In the genomic region with DNA sequence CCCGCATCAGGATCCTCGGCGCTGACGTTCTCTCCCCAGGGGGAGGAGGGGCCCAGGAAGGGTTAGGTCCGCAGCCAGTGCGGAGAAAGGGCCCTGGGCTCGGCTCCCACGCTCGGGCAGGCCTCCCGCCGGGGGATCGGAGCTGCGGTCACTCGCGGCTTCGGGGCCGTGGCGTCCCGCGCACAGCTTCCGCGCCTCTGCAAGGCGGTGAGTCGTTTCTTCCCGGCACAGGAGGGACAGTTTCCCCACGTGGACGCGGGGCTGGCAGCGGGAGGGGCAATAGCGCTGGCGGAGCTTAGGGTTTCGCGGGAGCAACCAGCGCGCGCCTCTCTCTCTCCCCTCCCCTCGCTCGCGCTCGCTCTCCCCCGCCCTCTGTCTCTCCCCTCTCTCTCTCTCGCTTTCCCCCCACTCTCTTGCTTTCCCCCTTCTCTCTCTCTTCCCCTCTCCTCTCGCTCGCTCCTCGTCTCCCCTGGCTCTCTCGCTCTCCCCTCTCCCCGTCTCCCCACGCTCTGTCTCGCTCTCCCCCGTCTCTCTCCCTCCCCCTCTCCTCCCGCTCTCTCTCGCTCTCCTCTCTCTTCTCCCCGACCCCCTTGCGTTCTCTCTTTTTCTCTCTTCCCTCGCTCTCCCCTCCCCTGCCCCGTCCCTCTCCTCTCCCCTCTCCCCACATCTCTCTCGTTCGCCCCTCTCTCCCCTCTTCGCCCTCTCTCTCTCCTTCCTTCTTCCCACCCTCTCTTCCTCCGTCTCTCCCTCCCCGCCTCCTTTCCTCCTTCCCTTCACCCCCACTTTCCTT, we compare ENCODE assay signal across 1 cellular context.
TF ChIP-seq lines count a peak whose summit lies in the region.

No MANE protein-coding gene starts in this region.

TF ChIP-seq in HEK293, 187 proteins besides CTCF, POLR2A, EP300 and RAD21 (continued from another document and continues in another):
- TF ChIP-seq, protein P1, sequence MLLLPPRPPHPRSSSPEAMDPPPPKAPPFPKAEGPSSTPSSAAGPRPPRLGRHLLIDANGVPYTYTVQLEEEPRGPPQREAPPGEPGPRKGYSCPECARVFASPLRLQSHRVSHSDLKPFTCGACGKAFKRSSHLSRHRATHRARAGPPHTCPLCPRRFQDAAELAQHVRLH (tag by site-specific recombination; IDR thresholded peaks at IDR 0.05): no peak
- TF ChIP-seq, protein P2, sequence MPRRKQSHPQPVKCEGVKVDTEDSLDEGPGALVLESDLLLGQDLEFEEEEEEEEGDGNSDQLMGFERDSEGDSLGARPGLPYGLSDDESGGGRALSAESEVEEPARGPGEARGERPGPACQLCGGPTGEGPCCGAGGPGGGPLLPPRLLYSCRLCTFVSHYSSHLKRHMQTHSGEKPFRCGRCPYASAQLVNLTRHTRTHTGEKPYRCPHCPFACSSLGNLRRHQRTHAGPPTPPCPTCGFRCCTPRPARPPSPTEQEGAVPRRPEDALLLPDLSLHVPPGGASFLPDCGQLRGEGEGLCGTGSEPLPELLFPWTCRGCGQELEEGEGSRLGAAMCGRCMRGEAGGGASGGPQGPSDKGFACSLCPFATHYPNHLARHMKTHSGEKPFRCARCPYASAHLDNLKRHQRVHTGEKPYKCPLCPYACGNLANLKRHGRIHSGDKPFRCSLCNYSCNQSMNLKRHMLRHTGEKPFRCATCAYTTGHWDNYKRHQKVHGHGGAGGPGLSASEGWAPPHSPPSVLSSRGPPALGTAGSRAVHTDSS (tag by site-specific recombination; IDR thresholded peaks at IDR 0.05): no peak
- no peak for TF ChIP-seq ZNF423 (tag by site-specific recombination; IDR thresholded peaks at IDR 0.05)
- TF ChIP-seq, protein P3, sequence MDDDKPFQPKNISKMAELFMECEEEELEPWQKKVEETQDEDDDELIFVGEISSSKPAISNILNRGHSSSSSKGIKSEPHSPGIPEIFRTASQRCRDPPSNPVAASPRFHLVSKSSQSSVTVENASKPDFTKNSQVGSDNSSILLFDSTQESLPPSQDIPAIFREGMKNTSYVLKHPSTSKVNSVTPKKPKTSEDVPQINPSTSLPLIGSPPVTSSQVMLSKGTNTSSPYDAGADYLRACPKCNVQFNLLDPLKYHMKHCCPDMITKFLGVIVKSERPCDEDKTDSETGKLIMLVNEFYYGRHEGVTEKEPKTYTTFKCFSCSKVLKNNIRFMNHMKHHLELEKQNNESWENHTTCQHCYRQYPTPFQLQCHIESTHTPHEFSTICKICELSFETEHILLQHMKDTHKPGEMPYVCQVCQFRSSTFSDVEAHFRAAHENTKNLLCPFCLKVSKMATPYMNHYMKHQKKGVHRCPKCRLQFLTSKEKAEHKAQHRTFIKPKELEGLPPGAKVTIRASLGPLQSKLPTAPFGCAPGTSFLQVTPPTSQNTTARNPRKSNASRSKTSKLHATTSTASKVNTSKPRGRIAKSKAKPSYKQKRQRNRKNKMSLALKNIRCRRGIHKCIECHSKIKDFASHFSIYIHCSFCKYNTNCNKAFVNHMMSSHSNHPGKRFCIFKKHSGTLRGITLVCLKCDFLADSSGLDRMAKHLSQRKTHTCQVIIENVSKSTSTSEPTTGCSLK (tag by site-specific recombination; IDR thresholded peaks at IDR 0.05): no peak
- TF ChIP-seq ZNF146 (tag by site-specific recombination; IDR thresholded peaks at IDR 0.05): no peak
- no peak for TF ChIP-seq ZNF792 (tag by site-specific recombination; IDR thresholded peaks at IDR 0.05)
- no peak for TF ChIP-seq ZNF155 (tag by site-specific recombination; IDR thresholded peaks at IDR 0.05)
- TF ChIP-seq ZNF302 (tag by site-specific recombination; IDR thresholded peaks at IDR 0.05; ENCODE audit: low read depth): no peak
- TF ChIP-seq, protein P4, sequence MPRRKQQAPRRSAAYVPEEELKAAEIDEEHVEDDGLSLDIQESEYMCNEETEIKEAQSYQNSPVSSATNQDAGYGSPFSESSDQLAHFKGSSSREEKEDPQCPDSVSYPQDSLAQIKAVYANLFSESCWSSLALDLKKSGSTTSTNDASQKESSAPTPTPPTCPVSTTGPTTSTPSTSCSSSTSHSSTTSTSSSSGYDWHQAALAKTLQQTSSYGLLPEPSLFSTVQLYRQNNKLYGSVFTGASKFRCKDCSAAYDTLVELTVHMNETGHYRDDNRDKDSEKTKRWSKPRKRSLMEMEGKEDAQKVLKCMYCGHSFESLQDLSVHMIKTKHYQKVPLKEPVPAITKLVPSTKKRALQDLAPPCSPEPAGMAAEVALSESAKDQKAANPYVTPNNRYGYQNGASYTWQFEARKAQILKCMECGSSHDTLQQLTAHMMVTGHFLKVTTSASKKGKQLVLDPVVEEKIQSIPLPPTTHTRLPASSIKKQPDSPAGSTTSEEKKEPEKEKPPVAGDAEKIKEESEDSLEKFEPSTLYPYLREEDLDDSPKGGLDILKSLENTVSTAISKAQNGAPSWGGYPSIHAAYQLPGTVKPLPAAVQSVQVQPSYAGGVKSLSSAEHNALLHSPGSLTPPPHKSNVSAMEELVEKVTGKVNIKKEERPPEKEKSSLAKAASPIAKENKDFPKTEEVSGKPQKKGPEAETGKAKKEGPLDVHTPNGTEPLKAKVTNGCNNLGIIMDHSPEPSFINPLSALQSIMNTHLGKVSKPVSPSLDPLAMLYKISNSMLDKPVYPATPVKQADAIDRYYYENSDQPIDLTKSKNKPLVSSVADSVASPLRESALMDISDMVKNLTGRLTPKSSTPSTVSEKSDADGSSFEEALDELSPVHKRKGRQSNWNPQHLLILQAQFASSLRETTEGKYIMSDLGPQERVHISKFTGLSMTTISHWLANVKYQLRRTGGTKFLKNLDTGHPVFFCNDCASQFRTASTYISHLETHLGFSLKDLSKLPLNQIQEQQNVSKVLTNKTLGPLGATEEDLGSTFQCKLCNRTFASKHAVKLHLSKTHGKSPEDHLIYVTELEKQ (tag by site-specific recombination; IDR thresholded peaks at IDR 0.05; ENCODE audit: borderline replicate concordance): no peak; the same call in 1 of the 2 replicates
- no peak for TF ChIP-seq ZFP41 (tag by site-specific recombination; IDR thresholded peaks at IDR 0.05; ENCODE audit: borderline replicate concordance)
- no peak for TF ChIP-seq ZNF239 (tag by site-specific recombination; IDR thresholded peaks at IDR 0.05)
- TF ChIP-seq ZNF571 (tag by site-specific recombination; IDR thresholded peaks at IDR 0.05): no peak
- no peak for TF ChIP-seq ZNF138 (tag by site-specific recombination; IDR thresholded peaks at IDR 0.05; ENCODE audit: borderline replicate concordance)
- TF ChIP-seq ZFP37 (tag by site-specific recombination; IDR thresholded peaks at IDR 0.05): no peak
- no peak for TF ChIP-seq ZNF350 (tag by site-specific recombination; IDR thresholded peaks at IDR 0.05)
- no peak for TF ChIP-seq ZBTB1 (tag by site-specific recombination; IDR thresholded peaks at IDR 0.05)
- TF ChIP-seq SP7 (tag by site-specific recombination; IDR thresholded peaks at IDR 0.05): peak; percentile 65
- TF ChIP-seq, protein P5, sequence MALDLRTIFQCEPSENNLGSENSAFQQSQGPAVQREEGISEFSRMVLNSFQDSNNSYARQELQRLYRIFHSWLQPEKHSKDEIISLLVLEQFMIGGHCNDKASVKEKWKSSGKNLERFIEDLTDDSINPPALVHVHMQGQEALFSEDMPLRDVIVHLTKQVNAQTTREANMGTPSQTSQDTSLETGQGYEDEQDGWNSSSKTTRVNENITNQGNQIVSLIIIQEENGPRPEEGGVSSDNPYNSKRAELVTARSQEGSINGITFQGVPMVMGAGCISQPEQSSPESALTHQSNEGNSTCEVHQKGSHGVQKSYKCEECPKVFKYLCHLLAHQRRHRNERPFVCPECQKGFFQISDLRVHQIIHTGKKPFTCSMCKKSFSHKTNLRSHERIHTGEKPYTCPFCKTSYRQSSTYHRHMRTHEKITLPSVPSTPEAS (tag by site-specific recombination; IDR thresholded peaks at IDR 0.05): no peak
- TF ChIP-seq SP3 (tag by site-specific recombination; IDR thresholded peaks at IDR 0.05): peak; percentile 70
- no peak for TF ChIP-seq FEZF1 (tag by site-specific recombination; IDR thresholded peaks at IDR 0.05)
- TF ChIP-seq, protein P6, sequence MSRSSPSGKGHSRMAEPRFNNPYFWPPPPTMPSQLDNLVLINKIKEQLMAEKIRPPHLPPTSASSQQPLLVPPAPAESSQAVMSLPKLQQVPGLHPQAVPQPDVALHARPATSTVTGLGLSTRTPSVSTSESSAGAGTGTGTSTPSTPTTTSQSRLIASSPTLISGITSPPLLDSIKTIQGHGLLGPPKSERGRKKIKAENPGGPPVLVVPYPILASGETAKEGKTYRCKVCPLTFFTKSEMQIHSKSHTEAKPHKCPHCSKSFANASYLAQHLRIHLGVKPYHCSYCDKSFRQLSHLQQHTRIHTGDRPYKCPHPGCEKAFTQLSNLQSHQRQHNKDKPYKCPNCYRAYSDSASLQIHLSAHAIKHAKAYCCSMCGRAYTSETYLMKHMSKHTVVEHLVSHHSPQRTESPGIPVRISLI (tag by site-specific recombination; IDR thresholded peaks at IDR 0.05): no peak
- peak; percentile 54; the same call in 1 of the 2 replicates for TF ChIP-seq ZNF501 (tag by site-specific recombination; IDR thresholded peaks at IDR 0.05)
- TF ChIP-seq ZFHX2 (tag by site-specific recombination; conservative IDR thresholded peaks at IDR 0.05): peak; percentile 69
- TF ChIP-seq, protein P7, sequence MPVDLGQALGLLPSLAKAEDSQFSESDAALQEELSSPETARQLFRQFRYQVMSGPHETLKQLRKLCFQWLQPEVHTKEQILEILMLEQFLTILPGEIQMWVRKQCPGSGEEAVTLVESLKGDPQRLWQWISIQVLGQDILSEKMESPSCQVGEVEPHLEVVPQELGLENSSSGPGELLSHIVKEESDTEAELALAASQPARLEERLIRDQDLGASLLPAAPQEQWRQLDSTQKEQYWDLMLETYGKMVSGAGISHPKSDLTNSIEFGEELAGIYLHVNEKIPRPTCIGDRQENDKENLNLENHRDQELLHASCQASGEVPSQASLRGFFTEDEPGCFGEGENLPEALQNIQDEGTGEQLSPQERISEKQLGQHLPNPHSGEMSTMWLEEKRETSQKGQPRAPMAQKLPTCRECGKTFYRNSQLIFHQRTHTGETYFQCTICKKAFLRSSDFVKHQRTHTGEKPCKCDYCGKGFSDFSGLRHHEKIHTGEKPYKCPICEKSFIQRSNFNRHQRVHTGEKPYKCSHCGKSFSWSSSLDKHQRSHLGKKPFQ (tag by site-specific recombination; IDR thresholded peaks at IDR 0.05): no peak
- 0 out of 2 replicates have a peak, but pooled peaks have one; percentile 34 for TF ChIP-seq ZNF629 (tag by site-specific recombination; IDR thresholded peaks at IDR 0.05)
- no peak for TF ChIP-seq BCL11A (tag by site-specific recombination; IDR thresholded peaks at IDR 0.05; ENCODE audit: low read depth)
- TF ChIP-seq, protein P8, sequence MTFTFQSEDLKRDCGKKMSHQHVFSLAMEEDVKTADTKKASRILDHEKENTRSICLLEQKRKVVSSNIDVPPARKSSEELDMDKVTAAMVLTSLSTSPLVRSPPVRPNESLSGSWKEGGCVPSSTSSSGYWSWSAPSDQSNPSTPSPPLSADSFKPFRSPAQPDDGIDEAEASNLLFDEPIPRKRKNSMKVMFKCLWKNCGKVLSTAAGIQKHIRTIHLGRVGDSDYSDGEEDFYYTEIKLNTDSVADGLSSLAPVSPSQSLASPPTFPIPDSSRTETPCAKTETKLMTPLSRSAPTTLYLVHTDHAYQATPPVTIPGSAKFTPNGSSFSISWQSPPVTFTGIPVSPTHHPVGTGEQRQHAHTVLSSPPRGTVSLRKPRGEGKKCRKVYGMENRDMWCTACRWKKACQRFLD (tag by site-specific recombination; IDR thresholded peaks at IDR 0.05): no peak
- TF ChIP-seq ZFP69B (tag by site-specific recombination; IDR thresholded peaks at IDR 0.05): no peak
- no peak for TF ChIP-seq RBAK (tag by site-specific recombination; IDR thresholded peaks at IDR 0.05)
- TF ChIP-seq, protein P9, sequence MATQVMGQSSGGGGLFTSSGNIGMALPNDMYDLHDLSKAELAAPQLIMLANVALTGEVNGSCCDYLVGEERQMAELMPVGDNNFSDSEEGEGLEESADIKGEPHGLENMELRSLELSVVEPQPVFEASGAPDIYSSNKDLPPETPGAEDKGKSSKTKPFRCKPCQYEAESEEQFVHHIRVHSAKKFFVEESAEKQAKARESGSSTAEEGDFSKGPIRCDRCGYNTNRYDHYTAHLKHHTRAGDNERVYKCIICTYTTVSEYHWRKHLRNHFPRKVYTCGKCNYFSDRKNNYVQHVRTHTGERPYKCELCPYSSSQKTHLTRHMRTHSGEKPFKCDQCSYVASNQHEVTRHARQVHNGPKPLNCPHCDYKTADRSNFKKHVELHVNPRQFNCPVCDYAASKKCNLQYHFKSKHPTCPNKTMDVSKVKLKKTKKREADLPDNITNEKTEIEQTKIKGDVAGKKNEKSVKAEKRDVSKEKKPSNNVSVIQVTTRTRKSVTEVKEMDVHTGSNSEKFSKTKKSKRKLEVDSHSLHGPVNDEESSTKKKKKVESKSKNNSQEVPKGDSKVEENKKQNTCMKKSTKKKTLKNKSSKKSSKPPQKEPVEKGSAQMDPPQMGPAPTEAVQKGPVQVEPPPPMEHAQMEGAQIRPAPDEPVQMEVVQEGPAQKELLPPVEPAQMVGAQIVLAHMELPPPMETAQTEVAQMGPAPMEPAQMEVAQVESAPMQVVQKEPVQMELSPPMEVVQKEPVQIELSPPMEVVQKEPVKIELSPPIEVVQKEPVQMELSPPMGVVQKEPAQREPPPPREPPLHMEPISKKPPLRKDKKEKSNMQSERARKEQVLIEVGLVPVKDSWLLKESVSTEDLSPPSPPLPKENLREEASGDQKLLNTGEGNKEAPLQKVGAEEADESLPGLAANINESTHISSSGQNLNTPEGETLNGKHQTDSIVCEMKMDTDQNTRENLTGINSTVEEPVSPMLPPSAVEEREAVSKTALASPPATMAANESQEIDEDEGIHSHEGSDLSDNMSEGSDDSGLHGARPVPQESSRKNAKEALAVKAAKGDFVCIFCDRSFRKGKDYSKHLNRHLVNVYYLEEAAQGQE (tag by site-specific recombination; IDR thresholded peaks at IDR 0.05): no peak
- TF ChIP-seq, protein P10, sequence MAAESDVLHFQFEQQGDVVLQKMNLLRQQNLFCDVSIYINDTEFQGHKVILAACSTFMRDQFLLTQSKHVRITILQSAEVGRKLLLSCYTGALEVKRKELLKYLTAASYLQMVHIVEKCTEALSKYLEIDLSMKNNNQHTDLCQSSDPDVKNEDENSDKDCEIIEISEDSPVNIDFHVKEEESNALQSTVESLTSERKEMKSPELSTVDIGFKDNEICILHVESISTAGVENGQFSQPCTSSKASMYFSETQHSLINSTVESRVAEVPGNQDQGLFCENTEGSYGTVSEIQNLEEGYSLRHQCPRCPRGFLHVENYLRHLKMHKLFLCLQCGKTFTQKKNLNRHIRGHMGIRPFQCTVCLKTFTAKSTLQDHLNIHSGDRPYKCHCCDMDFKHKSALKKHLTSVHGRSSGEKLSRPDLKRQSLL (tag by site-specific recombination; IDR thresholded peaks at IDR 0.05): no peak
- no peak for TF ChIP-seq HOXA7 (CRISPR knock-in tag; IDR thresholded peaks at IDR 0.05; ENCODE audit: borderline replicate concordance)
- TF ChIP-seq ZNF600 (tag by site-specific recombination; IDR thresholded peaks at IDR 0.05): peak; percentile 62
- TF ChIP-seq, protein P11, sequence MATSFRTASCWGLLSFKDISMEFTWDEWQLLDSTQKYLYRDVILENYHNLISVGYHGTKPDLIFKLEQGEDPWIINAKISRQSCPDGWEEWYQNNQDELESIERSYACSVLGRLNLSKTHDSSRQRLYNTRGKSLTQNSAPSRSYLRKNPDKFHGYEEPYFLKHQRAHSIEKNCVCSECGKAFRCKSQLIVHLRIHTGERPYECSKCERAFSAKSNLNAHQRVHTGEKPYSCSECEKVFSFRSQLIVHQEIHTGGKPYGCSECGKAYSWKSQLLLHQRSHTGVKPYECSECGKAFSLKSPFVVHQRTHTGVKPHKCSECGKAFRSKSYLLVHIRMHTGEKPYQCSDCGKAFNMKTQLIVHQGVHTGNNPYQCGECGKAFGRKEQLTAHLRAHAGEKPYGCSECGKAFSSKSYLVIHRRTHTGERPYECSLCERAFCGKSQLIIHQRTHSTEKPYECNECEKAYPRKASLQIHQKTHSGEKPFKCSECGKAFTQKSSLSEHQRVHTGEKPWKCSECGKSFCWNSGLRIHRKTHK (tag by site-specific recombination; IDR thresholded peaks at IDR 0.05): no peak
- no peak for TF ChIP-seq ZNF544 (tag by site-specific recombination; IDR thresholded peaks at IDR 0.05)
- peak; percentile 93 for TF ChIP-seq ZNF335 (tag by site-specific recombination; conservative IDR thresholded peaks at IDR 0.05)
- TF ChIP-seq ZBTB48 (tag by site-specific recombination; IDR thresholded peaks at IDR 0.05): peak; percentile 68
